Comparison of ENCODE assay signal across 8 cellular contexts in genomic region chr1:1906185-1907097, GRCh38. TPM values are rescaled to one million over a fixed set of nuclear protein-coding genes. Genes with fewer than 3 reads are reported as not detected.
DNase-seq lines count a peak whose midpoint lies in the region; ATAC-seq and TF ChIP-seq lines count a peak whose summit lies in the region.

No MANE protein-coding gene starts in this region.

- H3K9me3 Mint-ChIP-seq in naive B cell = no peaks in the 10 kb centered on the region
- H3K9me3 Mint-ChIP-seq in stimulated activated memory B cell treated with anti-CD40 and anti-IgM and Interleukin-4, amounts not matched to agents 10 μg/mL and 1 μg/mL and 100 μg/mL, for 72 hours = no peaks in the 10 kb centered on the region

- peaks cover 17 to 30% (median 25%) of the 10 kb centered on the region in 3 donors for H3K4me1 Mint-ChIP-seq in naive B cell
- peaks cover 19% of the 10 kb centered on the region for H3K4me1 Mint-ChIP-seq in stimulated activated memory B cell treated with anti-CD40 and anti-IgM and Interleukin-4, amounts not matched to agents 10 μg/mL and 1 μg/mL and 100 μg/mL, for 72 hours

- peak; percentile 15 to 18 for ATAC-seq in naive B cell (ENCODE audit: low read depth in 2 of 2)
- ATAC-seq in stimulated activated memory B cell treated with anti-CD40 and anti-IgM and Interleukin-4, amounts not matched to agents 10 μg/mL and 1 μg/mL and 100 μg/mL, for 72 hours = peak; percentile 42
- ATAC-seq in GM18858 (IDR thresholded peaks at IDR 0.05; ENCODE audit: unreplicated experiment) = no peak

- peak overlapping the region; percentile 22 to 80 (median 60) for H3K4me3 Mint-ChIP-seq in naive B cell
- H3K4me3 Mint-ChIP-seq in stimulated activated memory B cell treated with anti-CD40 and anti-IgM and Interleukin-4, amounts not matched to agents 10 μg/mL and 1 μg/mL and 100 μg/mL, for 72 hours = peak overlapping the region; percentile 18

- peak overlapping the region; percentile 1 to 96 (median 81) for H3K27ac Mint-ChIP-seq in naive B cell
- H3K27ac Mint-ChIP-seq in stimulated activated memory B cell treated with anti-CD40 and anti-IgM and Interleukin-4, amounts not matched to agents 10 μg/mL and 1 μg/mL and 100 μg/mL, for 72 hours = peak overlapping the region; percentile 70

- TF ChIP-seq POLR2A in erythroblast (IDR thresholded peaks at IDR 0.05; ENCODE audit: low read length) = no peak

- DNase-seq in CD1c-positive myeloid dendritic cell (ENCODE audit: extremely low spot score) (peak; percentile 83), HK-2 (ENCODE audit: unreplicated experiment) (peak; percentile 85), OCI-M1 (lab: John Stamatoyannopoulos, UW) (peak; percentile 92), activated T-cell treated with anti-CD3 and anti-CD28 coated beads for 4 hours (peak; percentile 54), erythroblast (lab: John Stamatoyannopoulos, UW) (peak; percentile 79 to 86), naive B cell (peak; percentile 65)

- no peaks in the 10 kb centered on the region for H3K27me3 Mint-ChIP-seq in naive B cell
- peaks cover 3% of the 10 kb centered on the region for H3K27me3 Mint-ChIP-seq in stimulated activated memory B cell treated with anti-CD40 and anti-IgM and Interleukin-4, amounts not matched to agents 10 μg/mL and 1 μg/mL and 100 μg/mL, for 72 hours

- no peaks in the 10 kb centered on the region for H3K36me3 Mint-ChIP-seq in naive B cell
- no peaks in the 10 kb centered on the region for H3K36me3 Mint-ChIP-seq in stimulated activated memory B cell treated with anti-CD40 and anti-IgM and Interleukin-4, amounts not matched to agents 10 μg/mL and 1 μg/mL and 100 μg/mL, for 72 hours

RNA-seq across cellular contexts. Expression of gene CALML6, which starts 8.6 kb away (rescaled TPM):
- polyA plus RNA-seq in naive B cell (ENCODE audit: low read depth in 6 of 6) = not detected

RNA-seq across cellular contexts. Expression of gene TMEM52, which starts 12.6 kb away (rescaled TPM):
- under 1 TPM in 2 of 6 donors, not detected in 4; 0.28 to 0.31 TPM for polyA plus RNA-seq in naive B cell (ENCODE audit: low read depth in 6 of 6)

RNA-seq across cellular contexts. Expression of gene GNB1, which starts 15.6 kb away (rescaled TPM):
- polyA plus RNA-seq in naive B cell (ENCODE audit: low read depth in 6 of 6) = 100 to 1,000 TPM in 3 of 6 donors, 10 to 100 TPM in 3; 57.9 to 131 (median 92.3) TPM
